In genomic region chr5:95644351-95645042, GRCh38 we compare ENCODE assay signal across 8 cellular contexts. TPM values are rescaled to one million over a fixed set of nuclear protein-coding genes. Genes with fewer than 3 reads are reported as not detected.
A peak's percentile ranks its signal among the peaks of the same experiment; 100 is the strongest.
DNase-seq lines count a peak whose midpoint lies in the region; ATAC-seq and TF ChIP-seq lines count a peak whose summit lies in the region.

No MANE protein-coding gene starts in this region.

- H3K4me2 ChIP-seq in BLaER1: peak overlapping the region; percentile 35

- peak; percentile 36 for DNase-seq in NCI-H2227 (lab: John Stamatoyannopoulos, UW; ENCODE audit: unreplicated experiment)
- peak; percentile 30 to 43 for DNase-seq in activated CD4-positive, alpha-beta T cell treated with anti-CD3 and anti-CD28 coated beads for 4 hours
- DNase-seq in endodermal cell: peak; percentile 82
- DNase-seq in nephron progenitor cell: peak; percentile 27
- no peak for DNase-seq in middle frontal gyrus (ENCODE audit: extremely low spot score, low spot score)

- no peaks in the 10 kb centered on the region for H3K27me3 Mint-ChIP-seq in endodermal cell (ENCODE audit: insufficient read depth)
- no peaks in the 10 kb centered on the region for H3K27me3 Mint-ChIP-seq in nephron progenitor cell (ENCODE audit: low read depth, poor library complexity)

- ATAC-seq in GM18505 (IDR thresholded peaks at IDR 0.05; ENCODE audit: unreplicated experiment) (peak; percentile 26), HG02981 (IDR thresholded peaks at IDR 0.05; ENCODE audit: unreplicated experiment) (peak; percentile 36)

- H3K36me3 ChIP-seq in BLaER1 (no peaks in the 10 kb centered on the region), endodermal cell (ENCODE audit: control insufficient read depth, insufficient read depth, low read length) (no peaks in the 10 kb centered on the region)

- H3K4me3 Mint-ChIP-seq in endodermal cell: no peak overlapping the region
- H3K4me3 Mint-ChIP-seq in nephron progenitor cell: no peak overlapping the region

- H3K36me3 Mint-ChIP-seq in endodermal cell (ENCODE audit: low read depth) (no peaks in the 10 kb centered on the region), nephron progenitor cell (ENCODE audit: low read depth) (no peaks in the 10 kb centered on the region)

- H3K27me3 ChIP-seq in BLaER1: no peaks in the 10 kb centered on the region
- no peaks in the 10 kb centered on the region for H3K27me3 ChIP-seq in endodermal cell (ENCODE audit: control insufficient read depth, insufficient read depth, low read length, poor library complexity, severe bottlenecking)

- H3K9me3 ChIP-seq in BLaER1 (no peaks in the 10 kb centered on the region), endodermal cell (ENCODE audit: control insufficient read depth, low read length) (peaks cover 6% of the 10 kb centered on the region)

- peak; percentile 88 for TF ChIP-seq CTCF in endodermal cell (conservative IDR thresholded peaks at IDR 0.05)
- TF ChIP-seq CTCF in nephron progenitor cell (IDR thresholded peaks at IDR 0.05): peak; percentile 63

- H4K20me1 ChIP-seq in BLaER1: no peaks in the 10 kb centered on the region

- H3K9ac ChIP-seq in BLaER1 (peak overlapping the region; percentile 42; the same call in 1 of the 2 replicates), endodermal cell (ENCODE audit: extremely low read depth, low read length, poor library complexity, severe bottlenecking) (no peak overlapping the region)

- H3K4me3 ChIP-seq in BLaER1 (no peak overlapping the region), endodermal cell (ENCODE audit: low read length) (no peak overlapping the region)

- peak overlapping the region; percentile 62 for H3K27ac ChIP-seq in BLaER1
- H3K27ac ChIP-seq in endodermal cell (ENCODE audit: low read depth, low read length): no peak overlapping the region

- WGBS in endodermal cell (ENCODE audit: insufficient coverage in 1 of 2, insufficient read length in 1 of 2), 2 experiments: 24 to 39% methylated on average over 4 of the region's 4 CpGs

- no peak for TF ChIP-seq POLR2A in GM18505 (IDR thresholded peaks at IDR 0.05; ENCODE audit: borderline replicate concordance, extremely low read depth, insufficient read depth, insufficient read length)

- H3K27ac Mint-ChIP-seq in endodermal cell (no peak overlapping the region), nephron progenitor cell (no peak overlapping the region)

- peaks cover 8% of the 10 kb centered on the region for H3K4me1 Mint-ChIP-seq in endodermal cell
- H3K4me1 Mint-ChIP-seq in nephron progenitor cell: peaks cover 10% of the 10 kb centered on the region

- peaks cover 33% of the 10 kb centered on the region for H3K4me1 ChIP-seq in BLaER1
- no peaks in the 10 kb centered on the region for H3K4me1 ChIP-seq in endodermal cell (ENCODE audit: control insufficient read depth, insufficient read depth, low read length)

- H3K9me3 Mint-ChIP-seq in endodermal cell (no peaks in the 10 kb centered on the region), nephron progenitor cell (no peaks in the 10 kb centered on the region)

RNA-seq across cellular contexts. Expression of gene RFESD, which starts 2.1 kb away (rescaled TPM):
- total RNA-seq in endodermal cell: 10 to 100 TPM in 1 of 2 donors, 1 to 10 TPM in 1; 7.1 to 13.7 TPM
- 4.4 TPM for polyA plus RNA-seq in endodermal cell (2013, experiment 1 of 2)
- polyA plus RNA-seq in endodermal cell (2013, experiment 2 of 2): 3.1 TPM

RNA-seq across cellular contexts. Expression of gene GPR150, which starts 24.6 kb away (rescaled TPM):
- total RNA-seq in endodermal cell: under 1 TPM; 0.13 to 0.22 TPM
- not detected for polyA plus RNA-seq in endodermal cell (2013, experiment 1 of 2)
- polyA plus RNA-seq in endodermal cell (2013, experiment 2 of 2): 0.12 TPM

RNA-seq across cellular contexts. Expression of gene SPATA9, which starts 38.3 kb away (rescaled TPM):
- 1 to 10 TPM in 1 of 2 donors, under 1 TPM in 1; 0.70 to 2.0 TPM for total RNA-seq in endodermal cell
- polyA plus RNA-seq in endodermal cell (2013, experiment 1 of 2): 0.36 TPM
- polyA plus RNA-seq in endodermal cell (2013, experiment 2 of 2): 0.33 TPM
